Comparison of ENCODE assay signal across 29 cellular contexts in the genomic region with DNA sequence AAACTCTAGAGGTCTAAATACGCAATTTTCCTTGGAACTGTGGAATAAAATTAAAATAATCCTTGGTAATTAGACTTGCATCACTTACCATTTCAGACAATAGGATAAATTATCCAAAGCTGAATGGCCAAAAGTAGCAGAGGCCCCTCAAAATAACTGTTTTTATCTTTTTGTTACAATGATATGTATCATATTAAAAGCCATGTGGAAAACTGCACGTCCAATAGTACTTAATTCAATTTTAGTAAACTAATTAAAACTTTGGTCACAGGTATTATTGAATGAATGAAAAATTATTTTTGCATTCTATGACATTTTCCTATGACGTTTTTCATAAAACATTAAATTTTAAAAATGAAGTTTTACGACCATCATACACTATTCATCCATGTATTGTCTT.
"Had no signal": no experiment of that assay in that cellular context is flagged by ENCODE, and none has a peak within 500 bp of the region (broad histone marks: within the 10 kb centered on the region; RNA-seq: fewer than 3 reads in every experiment).

No MANE protein-coding gene starts in this region.

- H3K9me3 Mint-ChIP-seq: activated naive CD4-positive, alpha-beta T cell treated with anti-CD3 and anti-CD28 coated beads, Interleukin-2, amount 50 U/mL, for 24 hours; activated naive CD8-positive, alpha-beta T cell treated with anti-CD3 and anti-CD28 coated beads, Interleukin-2, amount 50 U/mL, for 24 hours; activated T-cell treated with anti-CD3 and anti-CD28 coated beads, Interleukin-2, amount 50 U/mL, for 24 hours; activated T-helper 1 cell treated with anti-CD3 and anti-CD28 coated beads, Interleukin-12 subunit alpha, Interleukin-12 subunit beta, Interleukin-2, Interleukin-4 antibody, amounts not matched to agents 30 ng/mL and 10 ng/mL and 1 ng/mL, durations not matched to agents 14 hours and 24 hours and 36 hours; WTC11 had no signal

- H3K27ac ChIP-seq: ascending aorta, body of pancreas had no signal

- H3K9me3 ChIP-seq: ascending aorta, body of pancreas had no signal

- H3K27me3 Mint-ChIP-seq: activated CD8-positive, alpha-beta memory T cell treated with anti-CD3 and anti-CD28 coated beads, Interleukin-2, amount 10 ng/mL, durations not matched to agents 7 days and 5 days; activated naive CD4-positive, alpha-beta T cell treated with anti-CD3 and anti-CD28 coated beads, Interleukin-2, amount 50 U/mL, for 24 hours; activated naive CD8-positive, alpha-beta T cell treated with anti-CD3 and anti-CD28 coated beads, Interleukin-2, amount 50 U/mL, for 24 hours; activated T-cell treated with anti-CD3 and anti-CD28 coated beads, Interleukin-2, amount 50 U/mL, for 24 hours; T-helper 17 cell had no signal

- H3K27ac Mint-ChIP-seq: activated CD8-positive, alpha-beta memory T cell treated with anti-CD3 and anti-CD28 coated beads, Interleukin-2, amount 10 ng/mL, durations not matched to agents 7 days and 5 days; activated CD8-positive, alpha-beta T cell treated with anti-CD3 and anti-CD28 coated beads, Interleukin-2, amount 10 ng/mL, durations not matched to agents 7 days and 5 days; activated naive CD4-positive, alpha-beta T cell treated with anti-CD3 and anti-CD28 coated beads, Interleukin-2, amount 50 U/mL, for 24 hours; activated naive CD8-positive, alpha-beta T cell treated with anti-CD3 and anti-CD28 coated beads, Interleukin-2, amount 50 U/mL, for 24 hours; WTC11 had no signal

- H3K4me1 ChIP-seq: ascending aorta, body of pancreas had no signal

- H3K4me3 ChIP-seq: ascending aorta, body of pancreas had no signal

- H3K4me3 Mint-ChIP-seq: activated CD8-positive, alpha-beta memory T cell treated with anti-CD3 and anti-CD28 coated beads, Interleukin-2, amount 10 ng/mL, durations not matched to agents 7 days and 5 days; activated CD8-positive, alpha-beta T cell treated with anti-CD3 and anti-CD28 coated beads, Interleukin-2, amount 10 ng/mL, durations not matched to agents 7 days and 5 days; activated naive CD4-positive, alpha-beta T cell treated with anti-CD3 and anti-CD28 coated beads, Interleukin-2, amount 50 U/mL, for 24 hours; activated naive CD8-positive, alpha-beta T cell treated with anti-CD3 and anti-CD28 coated beads, Interleukin-2, amount 50 U/mL, for 24 hours; activated T-cell treated with anti-CD3 and anti-CD28 coated beads, Interleukin-2, amount 50 U/mL, for 24 hours; activated T-helper 1 cell treated with anti-CD3 and anti-CD28 coated beads, Interleukin-12 subunit alpha, Interleukin-12 subunit beta, Interleukin-2, Interleukin-4 antibody, amounts not matched to agents 30 ng/mL and 10 ng/mL and 1 ng/mL, durations not matched to agents 14 hours and 24 hours and 36 hours; T-helper 17 cell; WTC11 had no signal

- DNase-seq: activated CD4-positive, alpha-beta T cell treated with anti-CD3 and anti-CD28 coated beads for 48 hours; activated CD4-positive, alpha-beta T cell treated with anti-CD3 and anti-CD28 coated beads, Interleukin-2, amount 50 U/mL, for 4 hours; activated CD4-positive, CD25-positive, alpha-beta regulatory T cell treated with anti-CD3 and anti-CD28 coated beads, Interleukin-2, amount 50 U/mL, for 72 hours; activated CD8-positive, alpha-beta memory T cell treated with anti-CD3 and anti-CD28 coated beads, Interleukin-2, amount 10 ng/mL, durations not matched to agents 7 days and 5 days; activated CD8-positive, alpha-beta T cell treated with anti-CD3 and anti-CD28 coated beads, Interleukin-2, amount 10 ng/mL, durations not matched to agents 7 days and 5 days; activated effector memory CD4-positive, alpha-beta T cell treated with Interleukin-2 at 50 U/mL for 16 hours; activated naive CD4-positive, alpha-beta T cell; activated naive CD8-positive, alpha-beta T cell treated with anti-CD3 and anti-CD28 coated beads, Interleukin-2, amount 50 U/mL, for 24 hours; activated T-cell treated with anti-CD3 and anti-CD28 coated beads, Interleukin-2, amount 50 U/mL, for 24 hours; amniotic stem cell; body of pancreas; central memory CD4-positive, alpha-beta T cell; KBM-7; NCI-H1092; NCI-H1417; NCI-H1930; NCI-H2107; NCI-H2171 treated with DMSO at 0.1 percent for 48 hours; NCI-H345; NCI-H510A; NCI-H526 treated with DMSO at 0.1 percent for 48 hours; NCI-H82; SIG-M5; T-helper 17 cell; T-helper 9 cell had no signal

- ATAC-seq: activated CD8-positive, alpha-beta memory T cell treated with anti-CD3 and anti-CD28 coated beads, Interleukin-2, amount 10 ng/mL, durations not matched to agents 7 days and 5 days; activated CD8-positive, alpha-beta T cell treated with anti-CD3 and anti-CD28 coated beads, Interleukin-2, amount 10 ng/mL, durations not matched to agents 7 days and 5 days; activated naive CD8-positive, alpha-beta T cell treated with anti-CD3 and anti-CD28 coated beads, Interleukin-2, amount 50 U/mL, for 24 hours; body of pancreas; T-helper 17 cell; WTC11 had no signal

- H3K27me3 ChIP-seq: ascending aorta, body of pancreas had no signal
